Comparison of ENCODE assay signal across 8 cellular contexts in genomic region chr7:1531263-1531978, GRCh38.
DNase-seq lines count a peak whose midpoint lies in the region; ATAC-seq, FAIRE-seq and TF ChIP-seq lines count a peak whose summit lies in the region.

No MANE protein-coding gene starts in this region.

- no peaks in the 10 kb centered on the region; the same call in 1 of the 2 replicates for H3K27me3 ChIP-seq in GM06990 (replicated peaks; ENCODE audit: control insufficient read depth, insufficient read depth, low read length)
- H3K27me3 ChIP-seq in mucosa of stomach (ENCODE audit: control insufficient read depth, insufficient read depth, low read length) = peaks cover 6% of the 10 kb centered on the region

- peaks cover 42% of the 10 kb centered on the region for H3K36me3 Mint-ChIP-seq in effector memory CD8-positive, alpha-beta T cell (ENCODE audit: insufficient read depth)

- TF ChIP-seq CTCF in GM06990 (IDR thresholded peaks at IDR 0.05; ENCODE audit: insufficient read depth, low read length, poor library complexity, severe bottlenecking) = no peak

- H3K4me1 Mint-ChIP-seq in effector memory CD8-positive, alpha-beta T cell (ENCODE audit: low read depth in 2 of 2) = peaks cover 23 to 27% of the 10 kb centered on the region in 2 donors

- H3K9ac ChIP-seq in mucosa of stomach (ENCODE audit: low read length) = peak overlapping the region; percentile 72

- peak overlapping the region; percentile 97 to 98 for H3K27ac Mint-ChIP-seq in effector memory CD8-positive, alpha-beta T cell

- H3K4me1 ChIP-seq in mucosa of stomach (ENCODE audit: control insufficient read depth, insufficient read depth, low read length) = peaks cover 38% of the 10 kb centered on the region

- ATAC-seq in HG03103 (IDR thresholded peaks at IDR 0.05; ENCODE audit: low read depth, unreplicated experiment) = peak; percentile 14
- peak; percentile 10 to 18 for ATAC-seq in activated CD4-positive, CD25-positive, alpha-beta regulatory T cell treated with anti-CD3 and anti-CD28 coated beads, Interleukin-2, amount 50 U/mL, for 24 hours
- peak; percentile 43 for ATAC-seq in effector memory CD8-positive, alpha-beta T cell (replicated peaks)
- ATAC-seq in HG03196 (IDR thresholded peaks at IDR 0.05; ENCODE audit: unreplicated experiment) = no peak

- H3K4me3 ChIP-seq in GM06990 (replicated peaks; ENCODE audit: low read depth, low read length) = peak overlapping the region; percentile 79
- H3K4me3 ChIP-seq in mucosa of stomach (ENCODE audit: low read length) = peak overlapping the region; percentile 54

- H3K9me3 ChIP-seq in mucosa of stomach (ENCODE audit: control insufficient read depth, low read length) = no peaks in the 10 kb centered on the region

- H3K9me3 Mint-ChIP-seq in effector memory CD8-positive, alpha-beta T cell = no peaks in the 10 kb centered on the region

- H3K27me3 Mint-ChIP-seq in effector memory CD8-positive, alpha-beta T cell = peaks cover 6 to 10% of the 10 kb centered on the region in 2 donors

- DNase-seq in GM06990 (ENCODE audit: extremely low read depth, insufficient read length) (peak; percentile 45), urothelium cell line (ENCODE audit: low spot score) (no peak), glomerular visceral epithelial cell (ENCODE audit: extremely low spot score) (no peak)
- DNase-seq in effector memory CD8-positive, alpha-beta T cell = peak in 2 of 3 experiments; percentile 37 to 46

- FAIRE-seq in urothelium cell line (lab: Jason Lieb, UNC) = peak; percentile 77

- H3K4me3 Mint-ChIP-seq in effector memory CD8-positive, alpha-beta T cell = peak overlapping the region; percentile 88 to 90

- H3K36me3 ChIP-seq in GM06990 (ENCODE audit: control insufficient read depth, insufficient read depth, low read length) = peaks cover 3% of the 10 kb centered on the region
- H3K36me3 ChIP-seq in mucosa of stomach (ENCODE audit: control insufficient read depth, insufficient read depth, low read length) = no peaks in the 10 kb centered on the region

Comparison
In these comparisons a context has a peak if more than half of its experiments do, and no peak if none do; other contexts are left out.
1. DNase-seq: peak in GM06990 (single experiment) and effector memory CD8-positive, alpha-beta T cell (2 of 3); none in urothelium cell line (single experiment) and glomerular visceral epithelial cell (single experiment).